In genomic region chr2:237706257-237706656, GRCh38 we compare ENCODE assay signal across 15 cellular contexts.
DNase-seq lines count a peak whose midpoint lies in the region; ATAC-seq and TF ChIP-seq lines count a peak whose summit lies in the region.
"Had no signal": no experiment of that assay in that cellular context is flagged by ENCODE, and none has a peak within 500 bp of the region (broad histone marks: within the 10 kb centered on the region; RNA-seq: fewer than 3 reads in every experiment).

No MANE protein-coding gene starts in this region.

- 91 to 97% (median 93%) methylated on average over 5 of the region's 5 CpGs for WGBS in heart left ventricle, 4 donors

- no peaks in the 10 kb centered on the region for H3K9me3 Mint-ChIP-seq in activated naive CD8-positive, alpha-beta T cell treated with anti-CD3 and anti-CD28 coated beads, Interleukin-2, amount 10 ng/mL, durations not matched to agents 7 days and 5 days
- no peaks in the 10 kb centered on the region for H3K9me3 Mint-ChIP-seq in natural killer cell
- H3K9me3 Mint-ChIP-seq: neural progenitor cell had no signal

- H3K27me3 Mint-ChIP-seq in activated naive CD8-positive, alpha-beta T cell treated with anti-CD3 and anti-CD28 coated beads, Interleukin-2, amount 10 ng/mL, durations not matched to agents 7 days and 5 days = no peaks in the 10 kb centered on the region
- H3K27me3 Mint-ChIP-seq in natural killer cell (ENCODE audit: low read depth in 2 of 2) = no peaks in the 10 kb centered on the region

- H3K36me3 Mint-ChIP-seq in activated naive CD8-positive, alpha-beta T cell treated with anti-CD3 and anti-CD28 coated beads, Interleukin-2, amount 10 ng/mL, durations not matched to agents 7 days and 5 days = peaks cover 18% of the 10 kb centered on the region
- peaks cover 4% of the 10 kb centered on the region for H3K36me3 Mint-ChIP-seq in natural killer cell

- DNase-seq in heart left ventricle (no peak), Right ventricle myocardium inferior (ENCODE audit: missing footprints) (no peak), natural killer cell (no peak), vagina (ENCODE audit: extremely low spot score in 2 of 2) (peak in 1 of 2 donors; percentile 77), A673 (ENCODE audit: low spot score) (no peak)
- DNase-seq in activated naive CD8-positive, alpha-beta T cell treated with anti-CD3 and anti-CD28 coated beads, Interleukin-2, amount 10 ng/mL, durations not matched to agents 7 days and 5 days = no peak
- DNase-seq: activated CD4-positive, alpha-beta T cell treated with anti-CD3 and anti-CD28 coated beads, Interleukin-2, amount 50 U/mL, for 4 hours; AML-193; amygdala; effector CD8-positive, alpha-beta T cell; left cardiac atrium; NCI-H345 had no signal

- H3K27me3 ChIP-seq in heart left ventricle = no peaks in the 10 kb centered on the region
- no peaks in the 10 kb centered on the region for H3K27me3 ChIP-seq in vagina
- H3K27me3 ChIP-seq in A673 (replicated peaks; ENCODE audit: insufficient read depth, low read depth, low read length, poor library complexity) = no peaks in the 10 kb centered on the region
- H3K27me3 ChIP-seq: neural progenitor cell had no signal

- H3K27ac Mint-ChIP-seq in activated naive CD8-positive, alpha-beta T cell treated with anti-CD3 and anti-CD28 coated beads, Interleukin-2, amount 10 ng/mL, durations not matched to agents 7 days and 5 days = peak overlapping the region; percentile 24
- peak overlapping the region; percentile 86 to 99 for H3K27ac Mint-ChIP-seq in natural killer cell
- H3K27ac Mint-ChIP-seq: neural progenitor cell had no signal

- H3K4me1 ChIP-seq in heart left ventricle = peaks cover 31 to 84% (median 76%) of the 10 kb centered on the region in 12 donors
- H3K4me1 ChIP-seq in vagina = peaks cover 75% of the 10 kb centered on the region
- H3K4me1 ChIP-seq in A673 (ENCODE audit: insufficient read depth, low read length, poor library complexity, severe bottlenecking) = peaks cover 28% of the 10 kb centered on the region

- no peak overlapping the region for H3K4me3 Mint-ChIP-seq in activated naive CD8-positive, alpha-beta T cell treated with anti-CD3 and anti-CD28 coated beads, Interleukin-2, amount 10 ng/mL, durations not matched to agents 7 days and 5 days
- H3K4me3 Mint-ChIP-seq in natural killer cell = no peak overlapping the region
- H3K4me3 Mint-ChIP-seq: neural progenitor cell had no signal

- H3K27ac ChIP-seq in heart left ventricle (peak overlapping the region in 9 of 12 donors; percentile 4 to 98 (median 65)), vagina (peak overlapping the region; percentile 83), A673 (ENCODE audit: low read depth, low read length, poor library complexity, severe bottlenecking) (no peak overlapping the region)
- H3K27ac ChIP-seq: neural progenitor cell had no signal

- H3K4me1 Mint-ChIP-seq in activated naive CD8-positive, alpha-beta T cell treated with anti-CD3 and anti-CD28 coated beads, Interleukin-2, amount 10 ng/mL, durations not matched to agents 7 days and 5 days = peaks cover 51% of the 10 kb centered on the region
- H3K4me1 Mint-ChIP-seq in natural killer cell = peaks cover 68 to 75% of the 10 kb centered on the region in 2 donors

- CTCF ChIA-PET in A673 (lab: Charles Lee) = no interaction called here

- H3K4me3 ChIP-seq in heart left ventricle (no peak overlapping the region), vagina (no peak overlapping the region), A673 (ENCODE audit: low read depth, low read length, poor library complexity, severe bottlenecking) (no peak overlapping the region)
- H3K4me3 ChIP-seq: neural progenitor cell had no signal

- ATAC-seq in heart left ventricle (no peak), Right ventricle myocardium inferior (no peak), natural killer cell (no peak), SK-N-SH treated with all-trans-retinoic acid at 6 μM for 48 hours (no peak), GM18868 (IDR thresholded peaks at IDR 0.05; ENCODE audit: unreplicated experiment) (no peak)
- no peak for ATAC-seq in activated naive CD8-positive, alpha-beta T cell treated with anti-CD3 and anti-CD28 coated beads, Interleukin-2, amount 10 ng/mL, durations not matched to agents 7 days and 5 days (ENCODE audit: low read depth)
- ATAC-seq: left cardiac atrium had no signal

- no peaks in the 10 kb centered on the region for H3K9me3 ChIP-seq in heart left ventricle
- H3K9me3 ChIP-seq in vagina = no peaks in the 10 kb centered on the region
- no peaks in the 10 kb centered on the region for H3K9me3 ChIP-seq in A673 (ENCODE audit: low read depth, low read length, poor library complexity, severe bottlenecking)

- TF ChIP-seq CTCF in heart left ventricle (IDR thresholded peaks at IDR 0.05) (no peak), natural killer cell (IDR thresholded peaks at IDR 0.05) (no peak), vagina (IDR thresholded peaks at IDR 0.05) (no peak), A673 (conservative IDR thresholded peaks at IDR 0.05; ENCODE audit: low read depth, low read length) (no peak)

- intact Hi-C loops in heart left ventricle (cut with DNase I) (no loop called here), Right ventricle myocardium inferior (cut with DNase I) (no loop called here), natural killer cell (cut with micrococcal nuclease) (loop anchor here (2.0 to 5.0 kb wide), 2 partner anchors 13 to 34 kb away; no protein-coding TSS in a partner anchor), vagina (cut with DNase I) (no loop called here), A673 (cut with micrococcal nuclease; ENCODE audit: unreplicated experiment) (no loop called here)

- TF ChIP-seq POLR2A in heart left ventricle (IDR thresholded peaks at IDR 0.05) (no peak), vagina (IDR thresholded peaks at IDR 0.05) (no peak)

- POLR2A ChIA-PET in activated naive CD8-positive, alpha-beta T cell treated with anti-CD3 and anti-CD28 coated beads, Interleukin-2, amount 10 ng/mL, durations not matched to agents 7 days and 5 days (lab: Charles Lee) = no interaction called here
- POLR2A ChIA-PET in A673 (lab: Charles Lee; ENCODE audit: low non-redundant PET) = no interaction called here

- H3K36me3 ChIP-seq in heart left ventricle (peaks cover 0 to 32% (median 24%) of the 10 kb centered on the region in 9 donors), vagina (peaks cover 0 to 3% of the 10 kb centered on the region in 2 donors), A673 (ENCODE audit: insufficient read depth, low read length, poor library complexity, severe bottlenecking) (no peaks in the 10 kb centered on the region)
- H3K36me3 ChIP-seq: neural progenitor cell had no signal

- no TSS peak for BruUV-seq in A673 (replicated peaks; lab: Mats Ljungman, UMichigan)

TF ChIP-seq in SK-N-SH treated with all-trans-retinoic acid at 6 μM for 48 hours, 23 proteins besides CTCF, POLR2A, EP300 and RAD21:
- TF ChIP-seq PPARA (CRISPR knock-in tag; IDR thresholded peaks at IDR 0.05; ENCODE audit: borderline replicate concordance) (no peak), CSDC2 (CRISPR knock-in tag; IDR thresholded peaks at IDR 0.05) (no peak), ZNF565 (CRISPR knock-in tag; conservative IDR thresholded peaks at IDR 0.05; ENCODE audit: low read depth) (no peak), SNAI2 (CRISPR knock-in tag; IDR thresholded peaks at IDR 0.05) (no peak), CREB5 (CRISPR knock-in tag; IDR thresholded peaks at IDR 0.05; ENCODE audit: low read depth) (no peak), ZFP30 (CRISPR knock-in tag; IDR thresholded peaks at IDR 0.05) (no peak), ZFP3 (CRISPR knock-in tag; IDR thresholded peaks at IDR 0.05) (no peak), ZC3H10 (CRISPR knock-in tag; IDR thresholded peaks at IDR 0.05) (no peak), ZNF8 (CRISPR knock-in tag; IDR thresholded peaks at IDR 0.05) (no peak), BACH2 (CRISPR knock-in tag; IDR thresholded peaks at IDR 0.05; ENCODE audit: borderline replicate concordance) (no peak)
